Comparison of ENCODE assay signal across 9 cellular contexts in genomic region chr2:9205481-9205880, GRCh38. TPM values are rescaled to one million over a fixed set of nuclear protein-coding genes. Genes with fewer than 3 reads are reported as not detected.
DNase-seq lines count a peak whose midpoint lies in the region; ATAC-seq and TF ChIP-seq lines count a peak whose summit lies in the region.
"Had no signal": no experiment of that assay in that cellular context is flagged by ENCODE, and none has a peak within 500 bp of the region (broad histone marks: within the 10 kb centered on the region; RNA-seq: fewer than 3 reads in every experiment).

No MANE protein-coding gene starts in this region.

- peaks cover 6% of the 10 kb centered on the region for H3K4me1 ChIP-seq in BE2C
- peaks cover 33% of the 10 kb centered on the region for H3K4me1 ChIP-seq in KMS-11 (ENCODE audit: low read depth, poor library complexity, severe bottlenecking)

- no peak for DNase-seq in BE2C
- no peak for DNase-seq in caudate nucleus (lab: John Stamatoyannopoulos, UW)
- no peak for DNase-seq in NCI-H2029 treated with DMSO at 0.1 percent for 48 hours (lab: John Stamatoyannopoulos, UW)
- no peak for DNase-seq in stimulated activated CD4-positive, alpha-beta T cell treated with anti-CD3 and anti-CD28 coated beads, Interleukin-12 subunit alpha, Interleukin-12 subunit beta, amount 100 ng/mL, for 4 hours
- DNase-seq: NCI-H1417 treated with DMSO at 0.1 percent for 48 hours had no signal

- H3K27me3 Mint-ChIP-seq in nephron (ENCODE audit: low read depth), result peaks cover 4% of the 10 kb centered on the region

- ATAC-seq in HG02642 (IDR thresholded peaks at IDR 0.05; ENCODE audit: poor library complexity, unreplicated experiment), result no peak
- ATAC-seq in HG02973 (IDR thresholded peaks at IDR 0.05; ENCODE audit: unreplicated experiment), result no peak

- peak overlapping the region; percentile 23 to 90 (median 76) for H3K27ac Mint-ChIP-seq in nephron

- peaks cover 4% of the 10 kb centered on the region for H3K36me3 Mint-ChIP-seq in nephron (ENCODE audit: low read depth)

- H3K4me1 Mint-ChIP-seq in nephron, result peaks cover 33% of the 10 kb centered on the region

- H3K27me3 ChIP-seq in BE2C (no peaks in the 10 kb centered on the region; the same call in 1 of the 2 replicates), KMS-11 (ENCODE audit: insufficient read depth, low read depth) (no peaks in the 10 kb centered on the region)

- H3K9me3 ChIP-seq in BE2C, result no peaks in the 10 kb centered on the region

- H3K79me2 ChIP-seq in KMS-11 (ENCODE audit: insufficient read depth, low read depth), result no peaks in the 10 kb centered on the region

- H3K4me2 ChIP-seq in KMS-11, result peak overlapping the region; percentile 59

- no peak for TF ChIP-seq CTCF in BE2C (IDR thresholded peaks at IDR 0.05; ENCODE audit: low read depth, low read length)
- no peak for TF ChIP-seq CTCF in KMS-11 (conservative IDR thresholded peaks at IDR 0.05; ENCODE audit: low read depth, low read length)
- TF ChIP-seq CTCF in nephron (IDR thresholded peaks at IDR 0.05; ENCODE audit: unreplicated experiment in 3 of 3), result no peak

- no peaks in the 10 kb centered on the region for H3K9me3 Mint-ChIP-seq in nephron

- no peak overlapping the region for H3K27ac ChIP-seq in KMS-11
- peak overlapping the region; percentile 68 for H3K27ac ChIP-seq in caudate nucleus (ENCODE audit: low read depth, low read length)

- H3K9ac ChIP-seq in KMS-11, result peak overlapping the region; percentile 32; the same call in 1 of the 2 replicates

- peak overlapping the region; percentile 65 for H3K4me3 ChIP-seq in BE2C (ENCODE audit: low read depth, low read length)
- H3K4me3 ChIP-seq in KMS-11 (IDR thresholded peaks at IDR 0.05; ENCODE audit: insufficient read depth, low read depth, low read length), result no peak overlapping the region

- peak overlapping the region; percentile 99 for H2AFZ ChIP-seq in KMS-11 (ENCODE audit: low read depth)

- no peaks in the 10 kb centered on the region for H3K36me3 ChIP-seq in BE2C
- H3K36me3 ChIP-seq in KMS-11 (ENCODE audit: insufficient read depth), result no peaks in the 10 kb centered on the region

- no peaks in the 10 kb centered on the region for H4K20me1 ChIP-seq in KMS-11 (ENCODE audit: insufficient read depth)

- peak overlapping the region; percentile 83 to 85 (median 84) for H3K4me3 Mint-ChIP-seq in nephron

RNA-seq across cellular contexts. Expression of gene ASAP2, which starts 1.1 kb away (rescaled TPM):
- polyA plus RNA-seq in BE2C (2012; ENCODE audit: insufficient read depth, insufficient read length, low read depth), result 3.6 TPM
